8 cellular contexts compared by ENCODE assay signal in genomic region chr15:72472907-72473669, GRCh38. TPM values are rescaled to one million over a fixed set of nuclear protein-coding genes. Genes with fewer than 3 reads are reported as not detected.
DNase-seq lines count a peak whose midpoint lies in the region; TF ChIP-seq lines count a peak whose summit lies in the region.

No MANE protein-coding gene starts in this region.

- no peaks in the 10 kb centered on the region for H3K36me3 ChIP-seq in endocrine pancreas (ENCODE audit: control insufficient read depth, insufficient read depth, low read length)
- no peaks in the 10 kb centered on the region for H3K36me3 ChIP-seq in neural cell (ENCODE audit: insufficient read depth, low read length)

- H3K9me3 ChIP-seq in endocrine pancreas (ENCODE audit: control insufficient read depth, low read length) (no peaks in the 10 kb centered on the region), neural cell (ENCODE audit: low read length) (no peaks in the 10 kb centered on the region)

- peak overlapping the region; percentile 77 for H3K4me2 ChIP-seq in neural cell (ENCODE audit: low read length)

- H3K27ac ChIP-seq in neural cell (ENCODE audit: low read length), result peak overlapping the region; percentile 100

- H4K20me1 ChIP-seq in neural cell (ENCODE audit: insufficient read depth), result peaks cover 22% of the 10 kb centered on the region

- no peaks in the 10 kb centered on the region for H3K9me2 ChIP-seq in neural cell (ENCODE audit: insufficient read depth, low read length)

- H3K27me3 ChIP-seq in endocrine pancreas (ENCODE audit: control insufficient read depth, insufficient read depth, low read length) (no peaks in the 10 kb centered on the region), neural cell (ENCODE audit: insufficient read depth, low read depth, low read length) (no peaks in the 10 kb centered on the region)

- TF ChIP-seq EP300 in neural cell (conservative IDR thresholded peaks at IDR 0.05; ENCODE audit: poor library complexity, severe bottlenecking), result no peak

- H3K9ac ChIP-seq in endocrine pancreas (ENCODE audit: control insufficient read depth, insufficient read depth, low read length) (peak overlapping the region; percentile 100), neural cell (ENCODE audit: low read length) (peak overlapping the region; percentile 100)

- no peak for TF ChIP-seq RAD21 in neural cell (conservative IDR thresholded peaks at IDR 0.05)

- H3K4me1 ChIP-seq in endocrine pancreas (ENCODE audit: control insufficient read depth, insufficient read depth, low read length), result peaks cover 19% of the 10 kb centered on the region

- H3K79me2 ChIP-seq in neural cell (replicated peaks; ENCODE audit: insufficient read depth, low read length), result peaks cover 38% of the 10 kb centered on the region

- H2AFZ ChIP-seq in neural cell (ENCODE audit: low read depth, low read length), result peak overlapping the region; percentile 100

- peak; percentile 33 to 78 (median 43) for DNase-seq in NCI-H1417 (lab: John Stamatoyannopoulos, UW)
- DNase-seq in NCI-H1417 treated with DMSO at 0.1 percent for 48 hours (lab: John Stamatoyannopoulos, UW), result no peak
- DNase-seq in RPMI7951 (ENCODE audit: low read depth), result peak; percentile 28
- DNase-seq in GM19238 (ENCODE audit: insufficient read length, low spot score), result no peak
- no peak for DNase-seq in iPS-NIHi7 (ENCODE audit: extremely low spot score)
- DNase-seq in retina, result no peak

- peaks cover 5% of the 10 kb centered on the region for H3F3A ChIP-seq in neural cell (ENCODE audit: insufficient read depth, low read length, poor library complexity, severe bottlenecking)

- H3K4me3 ChIP-seq in endocrine pancreas (ENCODE audit: control insufficient read depth, insufficient read depth, low read length), result peak overlapping the region; percentile 86
- H3K4me3 ChIP-seq in neural cell (ENCODE audit: low read length), result peak overlapping the region; percentile 69

- TF ChIP-seq CTCF in neural cell (IDR thresholded peaks at IDR 0.05; ENCODE audit: poor library complexity, severe bottlenecking), result peak; percentile 54

TF ChIP-seq in neural cell, 6 proteins besides CTCF, POLR2A, EP300 and RAD21:
- TF ChIP-seq REST (IDR thresholded peaks at IDR 0.05; ENCODE audit: borderline replicate concordance) (no peak), SMC3 (conservative IDR thresholded peaks at IDR 0.05; ENCODE audit: poor library complexity) (no peak)

RNA-seq across cellular contexts. Expression of gene ARIH1, which starts 1.0 kb away (rescaled TPM):
- 16.7 and 29.6 TPM in 2 replicates for total RNA-seq in RPMI7951 (2014; rRNA removed; shearing (Covaris generic))
- polyA plus RNA-seq in neural cell, result 72.1 and 76.7 TPM in 2 replicates
- polyA minus RNA-seq in neural cell, result 101 and 132 TPM in 2 replicates

Comparison
In these comparisons a context has a peak if more than half of its experiments do, and no peak if none do; other contexts are left out.
1. DNase-seq: peak in NCI-H1417 (3 of 3) and RPMI7951 (single experiment); none in NCI-H1417 treated with DMSO at 0.1 percent for 48 hours (single experiment), GM19238 (single experiment), iPS-NIHi7 (single experiment) and retina (single experiment).